In genomic region chr22:20506543-20507252, GRCh38 we compare ENCODE assay signal across 8 cellular contexts. TPM values are rescaled to one million over a fixed set of nuclear protein-coding genes. Genes with fewer than 3 reads are reported as not detected.
DNase-seq lines count a peak whose midpoint lies in the region; ATAC-seq, FAIRE-seq and TF ChIP-seq lines count a peak whose summit lies in the region.

No MANE protein-coding gene starts in this region.

- peaks cover 42% of the 10 kb centered on the region for H3K4me1 Mint-ChIP-seq in T-helper 17 cell

- no peak for TF ChIP-seq CTCF in GM12865 (IDR thresholded peaks at IDR 0.05; ENCODE audit: insufficient read depth, low read depth, low read length, missing control alignments)
- no peak for TF ChIP-seq CTCF in fibroblast of pulmonary artery (IDR thresholded peaks at IDR 0.05; ENCODE audit: low read length, missing control alignments)
- TF ChIP-seq CTCF in gastrocnemius medialis (IDR thresholded peaks at IDR 0.05 in 4 of 5, conservative IDR thresholded peaks at IDR 0.05 in 1 of 5) = no peak

- H3K27ac Mint-ChIP-seq in T-helper 17 cell = peak overlapping the region; percentile 94

- in situ Hi-C loops in gastrocnemius medialis (cut with MboI; ENCODE audit: low sequenced_read_pairs in 4 of 4) (loop anchor here in 1 of 4 donors (10.0 kb wide), 1 partner anchor 58 kb away; no protein-coding TSS in a partner anchor), KBM-7 (cut with MboI; ENCODE audit: low pct_unique_long_range_greater_than_20kb, low sequenced_read_pairs) (loop anchor here (25.0 kb wide), 1 partner anchor 106 kb away; no protein-coding TSS in a partner anchor)

- H3K36me3 ChIP-seq in gastrocnemius medialis = peaks cover 0 to under 1% of the 10 kb centered on the region in 2 donors

- no peak for TF ChIP-seq POLR2A in gastrocnemius medialis (IDR thresholded peaks at IDR 0.05)

- DNase-seq in GM12865 (ENCODE audit: low read depth) = no peak
- no peak for DNase-seq in T-helper 17 cell
- no peak for DNase-seq in fibroblast of pulmonary artery (ENCODE audit: low read depth)
- no peak for DNase-seq in gastrocnemius medialis
- DNase-seq in DMS114 treated with DMSO at 0.1 percent for 48 hours (lab: John Stamatoyannopoulos, UW; ENCODE audit: unreplicated experiment) = no peak
- no peak for DNase-seq in KBM-7
- no peak for DNase-seq in urothelium cell line (ENCODE audit: low spot score)
- no peak for DNase-seq in dedifferentiated amniotic fluid mesenchymal stem cell (ENCODE audit: extremely low spot score)

- ATAC-seq in T-helper 17 cell (no peak), gastrocnemius medialis (no peak)

- H3K27ac ChIP-seq in gastrocnemius medialis = peak overlapping the region; percentile 94 to 99 (median 98)

- no peaks in the 10 kb centered on the region for H3K9me3 ChIP-seq in T-helper 17 cell (ENCODE audit: control insufficient read depth, low read length, poor library complexity, severe bottlenecking)
- H3K9me3 ChIP-seq in gastrocnemius medialis = no peaks in the 10 kb centered on the region

- H3K36me3 Mint-ChIP-seq in T-helper 17 cell (ENCODE audit: low read depth) = no peaks in the 10 kb centered on the region

- H3K4me3 Mint-ChIP-seq in T-helper 17 cell = peak overlapping the region; percentile 99

- H3K27me3 Mint-ChIP-seq in T-helper 17 cell = no peaks in the 10 kb centered on the region

- peaks cover 30 to 43% of the 10 kb centered on the region in 2 donors for H3K4me1 ChIP-seq in gastrocnemius medialis

- intact Hi-C loops in gastrocnemius medialis (cut with DNase I; ENCODE audit: low total_unique reads) = loop anchor here (1.0 to 2.0 kb wide), 2 partner anchors 10 to 64 kb away; no protein-coding TSS in a partner anchor

- H3K27me3 ChIP-seq in gastrocnemius medialis = no peaks in the 10 kb centered on the region

- no peak for FAIRE-seq in urothelium cell line (lab: Jason Lieb, UNC)

- H3K4me3 ChIP-seq in GM12865 (ENCODE audit: low read depth, low read length) (peak overlapping the region; percentile 94), fibroblast of pulmonary artery (replicated peaks; ENCODE audit: low read depth, low read length) (peak overlapping the region; percentile 96), gastrocnemius medialis (peak overlapping the region; percentile 74 to 99 (median 90))

RNA-seq across cellular contexts. Expression of gene MED15, which starts 0.7 kb away (rescaled TPM):
- total RNA-seq in T-helper 17 cell (100 to 1,000 TPM; 207 to 251 TPM), gastrocnemius medialis (10 to 100 TPM; 37.5 to 69.4 (median 52.7) TPM)

RNA-seq across cellular contexts. Expression of gene KLHL22, which starts 11.1 kb away (rescaled TPM):
- total RNA-seq in T-helper 17 cell (10 to 100 TPM; 28.1 to 33.1 TPM), gastrocnemius medialis (10 to 100 TPM; 24.1 to 32.2 (median 28.4) TPM)
